In the genomic region with DNA sequence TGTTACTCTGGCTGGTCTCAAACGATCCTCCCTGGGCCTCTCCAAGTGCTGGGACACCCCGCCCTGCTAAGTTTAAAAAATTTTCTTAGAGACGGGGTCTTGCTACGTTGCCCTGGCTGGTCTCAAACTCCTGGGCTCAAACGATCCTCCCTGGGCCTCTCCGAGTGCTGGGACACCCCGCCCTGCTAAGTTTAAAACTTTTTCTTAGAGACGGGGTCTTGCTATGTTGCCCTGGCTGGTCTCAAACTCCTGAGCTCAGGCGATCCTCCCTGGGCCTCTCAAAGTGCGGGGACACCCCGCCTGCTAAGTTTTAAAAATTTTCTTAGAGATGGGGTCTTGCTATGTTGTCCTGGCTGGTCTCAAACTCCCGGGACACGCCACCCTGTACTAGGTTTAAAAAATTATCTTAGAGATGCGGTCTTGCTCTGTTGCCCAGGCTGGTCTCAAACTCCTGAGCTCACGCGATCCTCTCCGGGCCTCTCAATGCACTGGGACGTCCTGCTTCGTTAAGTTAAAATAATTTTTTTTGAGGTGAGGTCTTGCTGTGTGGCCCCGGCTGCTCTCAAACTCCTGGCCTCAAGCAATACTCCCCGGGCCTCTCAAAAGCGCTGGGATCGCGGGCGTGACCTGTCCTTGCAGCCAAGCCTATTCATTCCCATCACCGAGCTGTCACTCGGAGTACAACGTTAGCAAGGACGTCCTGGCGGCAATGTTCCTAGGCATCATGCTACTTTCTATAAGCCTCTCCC, we compare ENCODE assay signal across 9 cellular contexts. TPM values are rescaled to one million over a fixed set of nuclear protein-coding genes. Genes with fewer than 3 reads are reported as not detected.
DNase-seq lines count a peak whose midpoint lies in the region; ATAC-seq lines count a peak whose summit lies in the region.
"Had no signal": no experiment of that assay in that cellular context is flagged by ENCODE, and none has a peak within 500 bp of the region (broad histone marks: within the 10 kb centered on the region; RNA-seq: fewer than 3 reads in every experiment).

No MANE protein-coding gene starts in this region.

- no peaks in the 10 kb centered on the region for H3K27me3 Mint-ChIP-seq in activated naive CD8-positive, alpha-beta T cell treated with anti-CD3 and anti-CD28 coated beads for 36 hours
- H3K27me3 Mint-ChIP-seq in stimulated activated naive B cell treated with anti-CD40 and anti-IgM and Interleukin-4, amounts not matched to agents 10 μg/mL and 1 μg/mL and 100 μg/mL, for 72 hours = no peaks in the 10 kb centered on the region

- no peaks in the 10 kb centered on the region for H3K27me3 ChIP-seq in HUES6 (ENCODE audit: control insufficient read depth, insufficient read depth, low read length)
- no peaks in the 10 kb centered on the region for H3K27me3 ChIP-seq in iPS-20b (ENCODE audit: insufficient read depth, low read length)

- no peak for ATAC-seq in stimulated activated naive B cell treated with anti-CD40 and anti-IgM and Interleukin-4, amounts not matched to agents 10 μg/mL and 1 μg/mL and 100 μg/mL, for 72 hours (replicated peaks)
- ATAC-seq in HG02759 (IDR thresholded peaks at IDR 0.05; ENCODE audit: unreplicated experiment) = no peak
- no peak for ATAC-seq in HG03378 (IDR thresholded peaks at IDR 0.05; ENCODE audit: unreplicated experiment)

- H3K9ac ChIP-seq in HUES6 (ENCODE audit: low read length) = peak overlapping the region; percentile 100
- H3K9ac ChIP-seq in iPS-20b (ENCODE audit: low read depth, low read length) = peak overlapping the region; percentile 99

- H3K36me3 ChIP-seq in HUES6 (ENCODE audit: control insufficient read depth, insufficient read depth, low read length) = peaks cover 66% of the 10 kb centered on the region
- peaks cover 66% of the 10 kb centered on the region for H3K36me3 ChIP-seq in iPS-20b (ENCODE audit: insufficient read depth, low read depth, low read length)

- H3K36me3 Mint-ChIP-seq in activated naive CD8-positive, alpha-beta T cell treated with anti-CD3 and anti-CD28 coated beads for 36 hours = peaks cover 70% of the 10 kb centered on the region
- H3K36me3 Mint-ChIP-seq in stimulated activated naive B cell treated with anti-CD40 and anti-IgM and Interleukin-4, amounts not matched to agents 10 μg/mL and 1 μg/mL and 100 μg/mL, for 72 hours = peaks cover 61 to 77% of the 10 kb centered on the region in 2 donors

- peaks cover 36% of the 10 kb centered on the region for H3K4me1 Mint-ChIP-seq in activated naive CD8-positive, alpha-beta T cell treated with anti-CD3 and anti-CD28 coated beads for 36 hours
- H3K4me1 Mint-ChIP-seq in stimulated activated naive B cell treated with anti-CD40 and anti-IgM and Interleukin-4, amounts not matched to agents 10 μg/mL and 1 μg/mL and 100 μg/mL, for 72 hours = peaks cover 42 to 75% of the 10 kb centered on the region in 2 donors

- H3K4me1 ChIP-seq in HUES6 (ENCODE audit: control insufficient read depth, insufficient read depth, low read length) (peaks cover 11% of the 10 kb centered on the region), iPS-20b (ENCODE audit: insufficient read depth, low read length) (no peaks in the 10 kb centered on the region)

- H3K9me3 ChIP-seq in HUES6 (ENCODE audit: control insufficient read depth, insufficient read depth, low read depth, low read length) = no peaks in the 10 kb centered on the region
- no peaks in the 10 kb centered on the region for H3K9me3 ChIP-seq in iPS-20b (ENCODE audit: insufficient read depth, low read depth, low read length)

- no peaks in the 10 kb centered on the region for H3K9me3 Mint-ChIP-seq in activated naive CD8-positive, alpha-beta T cell treated with anti-CD3 and anti-CD28 coated beads for 36 hours
- H3K9me3 Mint-ChIP-seq in stimulated activated naive B cell treated with anti-CD40 and anti-IgM and Interleukin-4, amounts not matched to agents 10 μg/mL and 1 μg/mL and 100 μg/mL, for 72 hours = no peaks in the 10 kb centered on the region

- H3K27ac ChIP-seq in HUES6 (ENCODE audit: low read depth, low read length) = peak overlapping the region; percentile 99
- peak overlapping the region; percentile 41 for H3K27ac ChIP-seq in iPS-20b (ENCODE audit: low read length)

- no peak for DNase-seq in activated naive CD8-positive, alpha-beta T cell treated with anti-CD3 and anti-CD28 coated beads for 36 hours
- no peak for DNase-seq in stimulated activated naive B cell treated with anti-CD40 and anti-IgM and Interleukin-4, amounts not matched to agents 10 μg/mL and 1 μg/mL and 100 μg/mL, for 72 hours
- DNase-seq in HPDE6-E6E7 (ENCODE audit: extremely low spot score) = no peak
- no peak for DNase-seq in midbrain (lab: John Stamatoyannopoulos, UW)

- H3K4me3 ChIP-seq in HUES6 (ENCODE audit: low read depth, low read length) = peak overlapping the region; percentile 99
- H3K4me3 ChIP-seq in iPS-20b (ENCODE audit: low read length) = peak overlapping the region; percentile 93

- H3K27ac Mint-ChIP-seq in activated naive CD8-positive, alpha-beta T cell treated with anti-CD3 and anti-CD28 coated beads for 36 hours = peak overlapping the region; percentile 97
- peak overlapping the region; percentile 99 for H3K27ac Mint-ChIP-seq in stimulated activated naive B cell treated with anti-CD40 and anti-IgM and Interleukin-4, amounts not matched to agents 10 μg/mL and 1 μg/mL and 100 μg/mL, for 72 hours

- peak overlapping the region; percentile 98 for H3K4me3 Mint-ChIP-seq in activated naive CD8-positive, alpha-beta T cell treated with anti-CD3 and anti-CD28 coated beads for 36 hours
- H3K4me3 Mint-ChIP-seq in stimulated activated naive B cell treated with anti-CD40 and anti-IgM and Interleukin-4, amounts not matched to agents 10 μg/mL and 1 μg/mL and 100 μg/mL, for 72 hours = peak overlapping the region; percentile 91 to 97

RNA-seq across cellular contexts. Expression of a gene that starts 1.1 kb away (rescaled TPM):
- 100 to 1,000 TPM; 358 to 372 TPM for total RNA-seq in activated naive CD8-positive, alpha-beta T cell treated with anti-CD3 and anti-CD28 coated beads for 36 hours

RNA-seq across cellular contexts. Expression of a gene that starts 54.2 kb away (rescaled TPM):
- under 1 TPM in 1 of 2 experiments, not detected in 1; 0.29 TPM for total RNA-seq in activated naive CD8-positive, alpha-beta T cell treated with anti-CD3 and anti-CD28 coated beads for 36 hours
- total RNA-seq: M059J had no signal
